8 cellular contexts compared by ENCODE assay signal in the genomic region with DNA sequence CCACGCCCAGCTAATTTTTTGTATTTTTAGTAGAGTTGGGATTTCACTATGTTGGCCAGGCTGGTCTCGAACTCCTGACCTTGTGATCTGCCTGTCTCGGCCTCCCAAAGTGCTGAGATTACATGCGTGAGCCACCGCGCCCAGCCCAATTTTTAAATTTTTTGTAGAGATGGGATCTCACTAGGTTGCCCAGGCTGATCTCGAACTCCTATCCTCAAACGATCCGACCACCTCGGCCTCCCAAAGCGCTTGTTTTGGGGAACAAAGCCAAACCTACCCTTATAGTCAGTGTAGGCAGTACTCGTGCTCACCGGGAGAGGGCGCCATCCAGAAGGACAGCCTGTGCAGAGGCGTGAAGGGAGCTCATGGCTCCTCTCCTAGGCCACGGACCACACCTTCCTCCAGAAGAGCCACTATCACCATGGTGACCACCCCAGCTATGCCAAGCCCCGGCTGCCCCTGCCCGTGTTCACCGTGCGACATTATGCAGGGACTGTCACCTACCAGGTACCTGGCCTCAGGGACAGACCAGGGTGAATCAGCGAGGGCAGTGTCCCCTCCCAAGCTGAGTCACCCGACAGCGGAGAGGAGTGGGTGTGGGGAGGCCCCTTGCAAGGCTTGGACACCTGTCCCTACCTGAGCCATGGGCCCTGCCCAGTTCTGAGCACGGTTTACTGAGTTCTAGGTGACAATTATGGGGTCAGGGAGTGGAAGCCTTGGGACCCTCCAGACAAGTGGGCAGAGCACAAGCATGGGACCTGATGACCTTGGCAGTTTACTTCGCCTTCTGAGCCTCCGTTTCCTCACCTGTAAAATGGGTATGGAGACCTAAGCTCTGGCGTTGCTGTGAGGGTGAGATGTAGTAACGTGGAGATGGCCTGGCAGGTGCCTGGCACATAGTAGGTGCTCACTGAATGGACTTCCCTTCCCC.
DNase-seq lines count a peak whose midpoint lies in the region; ATAC-seq and TF ChIP-seq lines count a peak whose summit lies in the region.

No MANE protein-coding gene starts in this region.

- no peaks in the 10 kb centered on the region for H3F3A ChIP-seq in OCI-LY1 (ENCODE audit: insufficient read depth, low read length)

- H3K4me1 ChIP-seq in OCI-LY1 (ENCODE audit: insufficient read depth, low read length, severe bottlenecking) (no peaks in the 10 kb centered on the region), parathyroid adenoma (no peaks in the 10 kb centered on the region)

- no peaks in the 10 kb centered on the region for H4K20me1 ChIP-seq in OCI-LY1 (ENCODE audit: insufficient read depth, low read length)

- peak; percentile 89 for DNase-seq in HEK293T (ENCODE audit: extremely low spot score)
- DNase-seq in activated T-cell treated with anti-CD3 and anti-CD28 coated beads for 4 hours, result peak; percentile 45
- peak; percentile 29 for DNase-seq in fibroblast of mammary gland (ENCODE audit: low read depth)
- DNase-seq in NK-92 treated with Interleukin-12 subunit alpha and Interleukin-12 subunit beta, amount 100 ng/mL, for 24 hours (lab: John Stamatoyannopoulos, UW), result no peak

- H3K27ac ChIP-seq in C4-2B (no peak overlapping the region), OCI-LY1 (ENCODE audit: low read depth, low read length, poor library complexity, severe bottlenecking) (no peak overlapping the region), parathyroid adenoma (no peak overlapping the region)

- H3K9ac ChIP-seq in OCI-LY1 (ENCODE audit: low read length) (no peak overlapping the region), parathyroid adenoma (no peak overlapping the region)

- H3K79me2 ChIP-seq in OCI-LY1 (ENCODE audit: insufficient read depth, low read length) (no peaks in the 10 kb centered on the region), parathyroid adenoma (no peaks in the 10 kb centered on the region)

- no peak for ATAC-seq in HG03159 (IDR thresholded peaks at IDR 0.05; ENCODE audit: unreplicated experiment)

- CTCF ChIA-PET in HEK293T (lab: Yijun Ruan, JAX), result interaction anchor here (0.5 to 3.5 kb wide), 31 partner anchors 8 to 153 kb away, joined by 3 to 26 read pairs (median 3); a partner anchor contains a TSS

- no peak overlapping the region for H3K4me2 ChIP-seq in OCI-LY1 (ENCODE audit: low read length)
- no peak overlapping the region for H3K4me2 ChIP-seq in parathyroid adenoma (ENCODE audit: low read length)

- no peaks in the 10 kb centered on the region for H3K9me2 ChIP-seq in OCI-LY1 (ENCODE audit: low read depth, low read length)

- H2AFZ ChIP-seq in OCI-LY1 (ENCODE audit: low read length), result no peak overlapping the region
- no peak overlapping the region for H2AFZ ChIP-seq in parathyroid adenoma

- H3K9me3 ChIP-seq in OCI-LY1 (ENCODE audit: low read length), result no peaks in the 10 kb centered on the region
- no peaks in the 10 kb centered on the region for H3K9me3 ChIP-seq in parathyroid adenoma (ENCODE audit: control insufficient read depth, low read length)

- H3K36me3 ChIP-seq in OCI-LY1 (ENCODE audit: insufficient read depth, low read length) (no peaks in the 10 kb centered on the region), parathyroid adenoma (ENCODE audit: control insufficient read depth, insufficient read depth, low read length) (no peaks in the 10 kb centered on the region)

- H3K27me3 ChIP-seq in OCI-LY1 (ENCODE audit: insufficient read depth, low read length) (no peaks in the 10 kb centered on the region), parathyroid adenoma (ENCODE audit: control insufficient read depth, insufficient read depth, low read length) (no peaks in the 10 kb centered on the region)

- H3K4me3 ChIP-seq in OCI-LY1 (ENCODE audit: low read depth, low read length, poor library complexity, severe bottlenecking) (no peak overlapping the region), fibroblast of mammary gland (ENCODE audit: control insufficient read depth, low read depth, low read length) (no peak overlapping the region), parathyroid adenoma (ENCODE audit: low read depth, low read length) (no peak overlapping the region)

- POLR2A ChIA-PET in HEK293T (lab: Yijun Ruan, JAX), result interaction anchor here (0.6 to 1.5 kb wide), 5 partner anchors 8 to 179 kb away, joined by 3 to 8 read pairs (median 4); a partner anchor contains a TSS

- TF ChIP-seq CTCF in C4-2B (conservative IDR thresholded peaks at IDR 0.05), result peak; percentile 91
- TF ChIP-seq CTCF in OCI-LY1 (IDR thresholded peaks at IDR 0.05; ENCODE audit: low read length), result peak; percentile 84
- TF ChIP-seq CTCF in fibroblast of mammary gland (conservative IDR thresholded peaks at IDR 0.05; ENCODE audit: control insufficient read depth, insufficient read depth, low read depth, low read length), result peak; percentile 72
- peak; percentile 62 for TF ChIP-seq CTCF in parathyroid adenoma (IDR thresholded peaks at IDR 0.05)

TF ChIP-seq in HEK293T, 16 proteins besides CTCF, POLR2A, EP300 and RAD21:
- TF ChIP-seq NFRKB (IDR thresholded peaks at IDR 0.05) (no peak), FOXK2 (IDR thresholded peaks at IDR 0.05) (no peak), FOXA1 (IDR thresholded peaks at IDR 0.05) (no peak)
